ENCODE assay signal across 15 cellular contexts in the genomic region with DNA sequence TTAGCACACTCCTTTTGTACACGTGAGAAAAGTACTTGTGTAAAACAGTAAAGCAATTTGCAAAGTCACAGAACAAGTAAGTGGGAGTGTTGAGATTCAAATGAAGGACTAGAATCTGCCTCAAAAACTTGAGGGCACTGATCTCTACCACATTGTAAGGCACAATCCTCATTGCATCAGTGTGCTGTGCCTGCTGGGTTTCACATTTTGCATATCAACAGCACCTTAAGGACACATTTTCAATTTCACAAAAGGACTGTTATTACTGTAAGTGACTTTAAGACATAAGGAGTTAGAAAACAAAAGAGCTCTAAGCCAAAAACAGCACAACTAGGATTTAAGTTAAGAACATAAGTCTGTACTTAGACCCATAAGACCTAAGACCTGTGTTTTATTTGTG. TPM values are rescaled to one million over a fixed set of nuclear protein-coding genes. Genes with fewer than 3 reads are reported as not detected.
DNase-seq lines count a peak whose midpoint lies in the region; TF ChIP-seq lines count a peak whose summit lies in the region.
"Had no signal": no experiment of that assay in that cellular context is flagged by ENCODE, and none has a peak within 500 bp of the region (broad histone marks: within the 10 kb centered on the region; RNA-seq: fewer than 3 reads in every experiment).

No MANE protein-coding gene starts in this region.

- H3K4me1 ChIP-seq in HAP-1: peaks cover 18% of the 10 kb centered on the region
- H3K4me1 ChIP-seq in iPS-18a (ENCODE audit: control insufficient read depth, low read depth, low read length): peaks cover 34% of the 10 kb centered on the region
- H3K4me1 ChIP-seq: Caco-2 had no signal

- H3K27ac Mint-ChIP-seq in immature natural killer cell: peak overlapping the region in 1 of 6 donors; percentile 14

- DNase-seq in ELF-1 (ENCODE audit: low read depth, low spot score): peak; percentile 9
- DNase-seq in HAP-1 (ENCODE audit: low spot score in 2 of 2): peak; percentile 69 to 98
- no peak for DNase-seq in WERI-Rb-1
- DNase-seq in immature natural killer cell: no peak
- no peak for DNase-seq in amniotic stem cell (lab: John Stamatoyannopoulos, UW)
- no peak for DNase-seq in anterior cingulate cortex (lab: John Stamatoyannopoulos, UW)
- no peak for DNase-seq in NCI-H187 treated with DMSO at 0.1 percent for 48 hours (lab: John Stamatoyannopoulos, UW)
- DNase-seq: AML-193, Caco-2, DMS53, Kasumi-1, NCI-H1930, NCI-H524 had no signal

- H3K9ac ChIP-seq in iPS-18a (ENCODE audit: low read length): no peak overlapping the region

- in situ Hi-C loops in HAP-1 (cut with MboI; ENCODE audit: low sequenced_read_pairs): no loop called here

- H3K27me3 Mint-ChIP-seq in immature natural killer cell (ENCODE audit: low read depth in 3 of 3): peaks cover 0 to 2% (median 0%) of the 10 kb centered on the region in 3 donors

- no peaks in the 10 kb centered on the region for H3K9me3 ChIP-seq in HAP-1
- no peaks in the 10 kb centered on the region for H3K9me3 ChIP-seq in WERI-Rb-1 (ENCODE audit: severe bottlenecking)
- H3K9me3 ChIP-seq in iPS-18a (ENCODE audit: control insufficient read depth, low read depth, low read length): no peaks in the 10 kb centered on the region
- H3K9me3 ChIP-seq: Caco-2 had no signal

- no peaks in the 10 kb centered on the region for H3K4me1 Mint-ChIP-seq in immature natural killer cell

- H3K27ac ChIP-seq in WERI-Rb-1 (peak overlapping the region; percentile 49), iPS-18a (ENCODE audit: low read length) (peak overlapping the region; percentile 36)

- H3K4me3 Mint-ChIP-seq in immature natural killer cell: no peak overlapping the region

- H3K36me3 ChIP-seq in HAP-1 (replicated peaks): peaks cover 27% of the 10 kb centered on the region
- peaks cover 11% of the 10 kb centered on the region for H3K36me3 ChIP-seq in WERI-Rb-1
- peaks cover 14% of the 10 kb centered on the region for H3K36me3 ChIP-seq in iPS-18a (ENCODE audit: control insufficient read depth, low read depth, low read length)

- H3K27me3 ChIP-seq in HAP-1 (ENCODE audit: low read depth) (no peaks in the 10 kb centered on the region), WERI-Rb-1 (ENCODE audit: insufficient read depth, low read depth, severe bottlenecking) (no peaks in the 10 kb centered on the region), iPS-18a (ENCODE audit: control insufficient read depth, insufficient read depth, low read length) (no peaks in the 10 kb centered on the region)

- TF ChIP-seq CTCF in WERI-Rb-1 (IDR thresholded peaks at IDR 0.05; ENCODE audit: low read depth, low read length): no peak

- no peaks in the 10 kb centered on the region for H3K9me3 Mint-ChIP-seq in immature natural killer cell

- no peak overlapping the region for H3K4me3 ChIP-seq in HAP-1
- H3K4me3 ChIP-seq in WERI-Rb-1 (ENCODE audit: low read depth, low read length): no peak overlapping the region
- peak overlapping the region; percentile 33 for H3K4me3 ChIP-seq in iPS-18a (ENCODE audit: low read length)
- H3K4me3 ChIP-seq: GM12878 had no signal

- H3K36me3 Mint-ChIP-seq in immature natural killer cell: peaks cover 11 to 37% (median 11%) of the 10 kb centered on the region in 3 donors

RNA-seq across cellular contexts. Expression of a gene that starts 44.7 kb away (rescaled TPM):
- 1 to 10 TPM in 2 of 3 donors, under 1 TPM in 1; 0.21 to 2.5 (median 2.4) TPM for polyA plus RNA-seq in immature natural killer cell

Comparison
In these comparisons a context has a peak if more than half of its experiments do, and no peak if none do; other contexts are left out.
1. DNase-seq: peak in ELF-1 (single experiment) and HAP-1 (2 of 2); none in WERI-Rb-1 (single experiment), immature natural killer cell (0 of 3), amniotic stem cell (single experiment), anterior cingulate cortex (0 of 58) and NCI-H187 treated with DMSO at 0.1 percent for 48 hours (single experiment).